In the genomic region with DNA sequence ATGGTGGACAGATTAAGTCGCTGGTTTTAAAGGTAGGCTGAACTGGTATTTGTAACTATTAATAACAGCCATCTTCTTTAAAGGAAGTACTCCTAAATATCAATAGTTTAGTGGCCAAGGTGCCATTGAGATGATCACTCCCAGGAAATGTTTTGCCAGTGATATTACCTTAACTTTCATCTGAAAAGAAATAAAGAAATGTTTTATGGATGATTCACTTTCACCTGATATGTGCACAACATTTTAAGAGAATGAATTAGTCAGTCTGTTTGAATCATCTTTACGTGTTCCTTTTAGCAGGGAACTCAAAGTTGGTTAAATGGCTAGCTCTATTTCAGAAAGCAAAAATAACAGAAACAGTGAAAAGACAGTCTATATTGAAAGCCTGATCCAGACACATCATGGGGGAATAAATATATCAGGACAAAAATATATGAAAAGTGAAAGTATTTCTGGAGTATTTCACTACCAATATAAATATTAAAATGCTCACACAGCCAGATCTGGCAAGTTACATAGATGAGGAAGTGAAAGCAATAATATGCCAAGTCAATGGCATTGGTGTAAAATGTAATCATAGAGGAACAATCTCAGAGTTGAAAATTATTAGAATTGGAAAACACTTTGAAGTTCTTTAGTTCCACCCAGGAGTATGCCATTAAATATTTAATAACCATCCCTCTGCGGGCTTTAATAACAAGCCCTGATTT, we compare ENCODE assay signal across 10 cellular contexts. TPM values are rescaled to one million over a fixed set of nuclear protein-coding genes. Genes with fewer than 3 reads are reported as not detected.
A peak's percentile ranks its signal among the peaks of the same experiment; 100 is the strongest.
DNase-seq lines count a peak whose midpoint lies in the region; ATAC-seq and TF ChIP-seq lines count a peak whose summit lies in the region.
"Had no signal": no experiment of that assay in that cellular context is flagged by ENCODE, and none has a peak within 500 bp of the region (broad histone marks: within the 10 kb centered on the region; RNA-seq: fewer than 3 reads in every experiment).

No MANE protein-coding gene starts in this region.

- peaks cover 0 to 2% of the 10 kb centered on the region in 2 donors for H3K9me3 Mint-ChIP-seq in stimulated activated naive B cell treated with anti-CD40 and anti-IgM and Interleukin-4, amounts not matched to agents 10 μg/mL and 1 μg/mL and 100 μg/mL, for 72 hours

- peak overlapping the region; percentile 89 for H3K27ac ChIP-seq in PC-3 (ENCODE audit: low read length)
- H3K27ac ChIP-seq: SJCRH30 had no signal

- no peak overlapping the region for H2AFZ ChIP-seq in PC-3 (ENCODE audit: low read length)

- peak; percentile 52 for ATAC-seq in PC-3
- ATAC-seq in esophagus mucosa, result peak; percentile 63
- ATAC-seq in stimulated activated naive B cell treated with anti-CD40 and anti-IgM and Interleukin-4, amounts not matched to agents 10 μg/mL and 1 μg/mL and 100 μg/mL, for 72 hours (replicated peaks), result peak; percentile 73 to 75
- no peak for ATAC-seq in HG02763 (IDR thresholded peaks at IDR 0.05; ENCODE audit: unreplicated experiment)
- no peak for ATAC-seq in HG02970 (IDR thresholded peaks at IDR 0.05; ENCODE audit: low FRiP score, unreplicated experiment)

- peaks cover 63% of the 10 kb centered on the region for H3K4me1 ChIP-seq in PC-3 (ENCODE audit: insufficient read depth, low read length)

- no peaks in the 10 kb centered on the region for H3K9me3 ChIP-seq in PC-3 (ENCODE audit: low read length)
- H3K9me3 ChIP-seq: SJCRH30 had no signal

- H3K79me2 ChIP-seq in PC-3 (ENCODE audit: low read length), result peaks cover 88% of the 10 kb centered on the region

- peak overlapping the region; percentile 34 for H3K4me3 ChIP-seq in PC-3 (ENCODE audit: low read length)
- H3K4me3 ChIP-seq: dorsolateral prefrontal cortex, SJCRH30 had no signal

- no peaks in the 10 kb centered on the region for H3K9me2 ChIP-seq in PC-3 (replicated peaks; ENCODE audit: low read length)

- no peak overlapping the region for H3K27ac Mint-ChIP-seq in stimulated activated naive B cell treated with anti-CD40 and anti-IgM and Interleukin-4, amounts not matched to agents 10 μg/mL and 1 μg/mL and 100 μg/mL, for 72 hours

- H3K36me3 Mint-ChIP-seq in stimulated activated naive B cell treated with anti-CD40 and anti-IgM and Interleukin-4, amounts not matched to agents 10 μg/mL and 1 μg/mL and 100 μg/mL, for 72 hours, result no peaks in the 10 kb centered on the region

- DNase-seq in HCEC 1CT, result peak; percentile 68
- peak; percentile 85 for DNase-seq in PC-3
- no peak for DNase-seq in stimulated activated naive B cell treated with anti-CD40 and anti-IgM and Interleukin-4, amounts not matched to agents 10 μg/mL and 1 μg/mL and 100 μg/mL, for 72 hours
- DNase-seq in DMS 273 treated with DMSO at 0.1 percent for 48 hours (lab: John Stamatoyannopoulos, UW), result no peak
- DNase-seq: DMS53, dorsolateral prefrontal cortex, SJCRH30 had no signal

- no peaks in the 10 kb centered on the region for H4K20me1 ChIP-seq in PC-3 (ENCODE audit: low read length)

- POLR2A ChIA-PET in PC-3 (lab: Charles Lee; ENCODE audit: unreplicated experiment), result interaction anchor here (0.6 kb wide), 3 partner anchors 38 to 480 kb away, joined by 4 to 5 read pairs (median 4); no protein-coding TSS in a partner anchor

- peak overlapping the region; percentile 55 for H3K9ac ChIP-seq in PC-3 (ENCODE audit: low read length)

- intact Hi-C loops in PC-3 (cut with micrococcal nuclease), result loop anchor here (1.0 kb wide), 4 partner anchors 18 to 85 kb away; no protein-coding TSS in a partner anchor

- no peak for TF ChIP-seq CTCF in PC-3 (conservative IDR thresholded peaks at IDR 0.05; ENCODE audit: low read depth, low read length)

- H3K27me3 ChIP-seq in PC-3 (ENCODE audit: low read length), result no peaks in the 10 kb centered on the region
- H3K27me3 ChIP-seq: SJCRH30 had no signal

- H3K4me1 Mint-ChIP-seq in stimulated activated naive B cell treated with anti-CD40 and anti-IgM and Interleukin-4, amounts not matched to agents 10 μg/mL and 1 μg/mL and 100 μg/mL, for 72 hours, result peaks cover 14 to 29% of the 10 kb centered on the region in 2 donors

- peak overlapping the region; percentile 70 for H3K4me2 ChIP-seq in PC-3 (ENCODE audit: low read length)

- TSS peak; percentile 57 for BruUV-seq in PC-3 (replicated peaks; lab: Mats Ljungman, UMichigan)

- H3K4me3 Mint-ChIP-seq in stimulated activated naive B cell treated with anti-CD40 and anti-IgM and Interleukin-4, amounts not matched to agents 10 μg/mL and 1 μg/mL and 100 μg/mL, for 72 hours, result peak overlapping the region; percentile 40 to 50

- H3F3A ChIP-seq in PC-3 (ENCODE audit: low read length, unreplicated experiment), result peaks cover 29% of the 10 kb centered on the region

- H3K36me3 ChIP-seq in PC-3 (ENCODE audit: low read depth, low read length), result peaks cover 38% of the 10 kb centered on the region

- H3K27me3 Mint-ChIP-seq in stimulated activated naive B cell treated with anti-CD40 and anti-IgM and Interleukin-4, amounts not matched to agents 10 μg/mL and 1 μg/mL and 100 μg/mL, for 72 hours, result peaks cover 23 to 27% of the 10 kb centered on the region in 2 donors

- CTCF ChIA-PET in PC-3 (lab: Charles Lee), result interaction anchor here (0.6 kb wide), 1 partner anchor 118 kb away, joined by 3 read pairs; no protein-coding TSS in a partner anchor

RNA-seq across cellular contexts. Expression of gene MET, which starts 20.8 kb away (rescaled TPM):
- total RNA-seq in PC-3 (2014; rRNA removed), result 109 and 118 TPM in 2 replicates
- 10.4 TPM for total RNA-seq in esophagus mucosa

Comparison
In these comparisons a context has a peak if more than half of its experiments do, and no peak if none do; other contexts are left out.
1. DNase-seq: peak in HCEC 1CT (single experiment) and PC-3 (single experiment); none in stimulated activated naive B cell treated with anti-CD40 and anti-IgM and Interleukin-4, amounts not matched to agents 10 μg/mL and 1 μg/mL and 100 μg/mL, for 72 hours (single experiment) and DMS 273 treated with DMSO at 0.1 percent for 48 hours (single experiment).
2. ATAC-seq: peak in PC-3 (single experiment), esophagus mucosa (single experiment) and stimulated activated naive B cell treated with anti-CD40 and anti-IgM and Interleukin-4, amounts not matched to agents 10 μg/mL and 1 μg/mL and 100 μg/mL, for 72 hours (2 of 2); none in HG02763 (single experiment) and HG02970 (single experiment).